2 cellular contexts compared by ENCODE assay signal in the genomic region with DNA sequence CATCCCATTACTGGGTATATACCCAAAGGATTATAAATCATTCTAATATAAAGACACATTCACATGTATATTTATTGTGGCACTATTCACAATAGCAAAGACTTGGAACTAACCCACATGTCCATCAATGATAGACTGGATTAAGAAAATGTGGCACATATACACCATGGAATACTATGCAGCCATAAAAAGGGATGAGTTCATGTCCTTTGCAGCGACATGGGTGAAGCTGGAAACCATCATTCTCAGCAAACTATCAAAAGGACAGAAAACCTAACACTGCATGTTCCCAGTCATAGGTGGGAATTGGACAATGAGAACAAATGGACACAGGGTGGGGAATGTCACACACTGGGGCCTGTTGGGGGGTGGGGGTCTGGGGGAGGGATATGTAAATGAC. TPM values are rescaled to one million over a fixed set of nuclear protein-coding genes. Genes with fewer than 3 reads are reported as not detected.
DNase-seq lines count a peak whose midpoint lies in the region; ATAC-seq, FAIRE-seq and TF ChIP-seq lines count a peak whose summit lies in the region.
"Not testable (repeated sequence)": the region's sequence is repeated elsewhere in the genome, so short reads cannot be mapped to it uniquely, and the experiment has no call there.

No MANE protein-coding gene starts in this region.

- TF ChIP-seq RAD21 in K562 (CRISPR knock-in tag; conservative IDR thresholded peaks at IDR 0.05 in 1 of 2, IDR thresholded peaks at IDR 0.05 in 1 of 2), result not testable (repeated sequence)

- H3K79me2 ChIP-seq in K562 (ENCODE audit: control insufficient read depth, insufficient read depth, low read length), result not testable (repeated sequence)

- H4K20me1 ChIP-seq in K562 (replicated peaks; ENCODE audit: control insufficient read depth, insufficient read depth, low read length), result not testable (repeated sequence)

- H3K9me3 ChIP-seq in HEK293 (ENCODE audit: control insufficient read depth, insufficient read depth, low read depth, low read length); K562 (replicated peaks; ENCODE audit: control insufficient read depth, insufficient read depth, low read depth, low read length): not testable (repeated sequence)

- ATAC-seq in K562, result not testable (repeated sequence)

- not testable (repeated sequence) for H3K4me1 ChIP-seq in HEK293 (ENCODE audit: control insufficient read depth, insufficient read depth, low read length); K562 (replicated peaks in 1 of 2; ENCODE audit: control insufficient read depth in 2 of 2, insufficient read depth in 2 of 2, low read length in 2 of 2)

- H3K9me1 ChIP-seq in K562 (ENCODE audit: control insufficient read depth, insufficient read depth, low read length), result not testable (repeated sequence)

- WGBS in K562 (ENCODE audit: insufficient coverage, low coverage, missing lambda C conversion rate), result 0% methylated on average over 1 of the region's 1 CpG

- POLR2A ChIA-PET in HEK293 (lab: Yijun Ruan, JAX); K562 (lab: Yijun Ruan, JAX): not testable (repeated sequence)

- not testable (repeated sequence) for H3K36me3 ChIP-seq in HEK293 (ENCODE audit: control insufficient read depth in 2 of 2, insufficient read depth in 1 of 2, low read length in 2 of 2); K562 (ENCODE audit: control insufficient read depth, insufficient read depth, low read length)

- not testable (repeated sequence) for BruUV-seq in K562 (replicated peaks; lab: Mats Ljungman, UMichigan)

- not testable (repeated sequence) for H3K27ac ChIP-seq in HEK293 (ENCODE audit: extremely low read depth, low read depth, low read length); K562 (ENCODE audit: extremely low read depth, low read depth, low read length)

- H3K4me2 ChIP-seq in K562 (ENCODE audit: insufficient read depth, low read length), result not testable (repeated sequence)

- H2AFZ ChIP-seq in K562 (ENCODE audit: low read depth, low read length), result not testable (repeated sequence)

- H3K4me3 ChIP-seq in HEK293 (ENCODE audit: low read depth, low read length); K562: not testable (repeated sequence)

- not testable (repeated sequence) for TF ChIP-seq CTCF in HEK293 (tag by site-specific recombination; IDR thresholded peaks at IDR 0.05); K562 (IDR thresholded peaks at IDR 0.05 in 2 of 3, conservative IDR thresholded peaks at IDR 0.05 in 1 of 3; ENCODE audit: insufficient read depth in 2 of 3, low read depth in 1 of 3, low read length in 3 of 3)

- in situ Hi-C loops in K562 (cut with MboI), result not testable (repeated sequence)

- CTCF ChIA-PET in HEK293 (lab: Yijun Ruan, JAX); K562 (lab: Yijun Ruan, JAX; ENCODE audit: low intra/inter-chr PET ratio): not testable (repeated sequence)

- not testable (repeated sequence) for TF ChIP-seq EP300 in K562 (IDR thresholded peaks at IDR 0.05; ENCODE audit: low read length)

- FAIRE-seq in K562 (lab: Jason Lieb, UNC), result not testable (repeated sequence)

- peaks cover 4 to 10% of the 10 kb centered on the region in 2 experiments; a peak in 4 of 5 replicates for H3K27me3 ChIP-seq in K562 (ENCODE audit: control insufficient read depth in 2 of 2, insufficient read depth in 2 of 2, low read length in 2 of 2)

- not testable (repeated sequence) for DNase-seq in K562 (ENCODE audit: extremely low read depth in 1 of 4, low spot score in 3 of 4)

- not testable (repeated sequence) for TF ChIP-seq POLR2A in K562 (conservative IDR thresholded peaks at IDR 0.05)

- intact Hi-C loops in K562 (cut with micrococcal nuclease), result not testable (repeated sequence)

- H3K9ac ChIP-seq in K562 (ENCODE audit: insufficient read depth in 1 of 2, low read depth in 2 of 2, low read length in 2 of 2), result not testable (repeated sequence)

TF ChIP-seq in HEK293, 187 proteins besides CTCF, POLR2A, EP300 and RAD21:
- TF ChIP-seq ZNF146 (tag by site-specific recombination; IDR thresholded peaks at IDR 0.05), result peak; percentile 59

TF ChIP-seq in K562, 482 proteins besides CTCF, POLR2A, EP300 and RAD21:
- peak; percentile 84 for TF ChIP-seq ZNF146 (CRISPR knock-in tag; IDR thresholded peaks at IDR 0.05; ENCODE audit: unreplicated experiment)

RNA-seq across cellular contexts. Expression of a gene that starts 24.0 kb away (rescaled TPM):
- 39.8 and 80.0 TPM in 2 replicates for total RNA-seq in K562 (2011; cell fraction: chromatin; rRNA removed; ENCODE audit: low replicate concordance)
- 21.3 and 28.4 TPM in 2 replicates for total RNA-seq in K562 (2011; cell fraction: nucleolus; rRNA removed)
- 52.4 and 71.1 TPM in 2 replicates for total RNA-seq in K562 (2011; cell fraction: nucleoplasm; rRNA removed)
- 23.8 and 31.5 TPM in 2 replicates for total RNA-seq in K562 (2014; rRNA removed)
- total RNA-seq in K562 (2014; rRNA removed; fragmentation: Illumina TruSeq; extraction: Trizol), result 57.5 and 63.7 TPM in 2 replicates
- 44.9 and 47.3 TPM in 2 replicates for total RNA-seq in K562 (2015; rRNA removed; fragmentation: Illumina TruSeq; extraction: Trizol)
- 33.4 and 33.6 TPM in 2 replicates for total RNA-seq in K562 (2021)
- polyA plus RNA-seq in K562 (2011; rRNA removed), result 24.3 and 37.1 TPM in 2 replicates
- polyA plus RNA-seq in K562 (2011; cell fraction: cytosol; rRNA removed), result 10.1 and 13.9 TPM in 2 replicates
- 6.3 and 10.5 TPM in 2 replicates for polyA plus RNA-seq in K562 (2011; cell fraction: nucleus; rRNA removed)
- polyA plus RNA-seq in K562 (2012), result 21.2 and 22.1 TPM in 2 replicates
- 35.0 and 37.2 TPM in 2 replicates for polyA plus RNA-seq in K562 (2014; fragmentation: Illumina TruSeq; extraction: Trizol)
- 10 to 100 TPM; 19.8 to 20.8 TPM for polyA plus RNA-seq in K562 (2014; fragmentation: Nextera tagmentation; extraction: Ambion mirVana)
- 26.4 and 27.6 TPM in 2 replicates for polyA plus RNA-seq in K562 (2014; rRNA removed)
- polyA minus RNA-seq in K562 (2011; rRNA and poly(A)+ RNA removed), result 58.6 and 64.3 TPM in 2 replicates
- 18.2 and 18.5 TPM in 2 replicates for polyA minus RNA-seq in K562 (2011; cell fraction: cytosol; rRNA and poly(A)+ RNA removed)
- polyA minus RNA-seq in K562 (2011; cell fraction: nucleus; rRNA and poly(A)+ RNA removed), result 40.1 and 60.4 TPM in 2 replicates
